In the genomic region with DNA sequence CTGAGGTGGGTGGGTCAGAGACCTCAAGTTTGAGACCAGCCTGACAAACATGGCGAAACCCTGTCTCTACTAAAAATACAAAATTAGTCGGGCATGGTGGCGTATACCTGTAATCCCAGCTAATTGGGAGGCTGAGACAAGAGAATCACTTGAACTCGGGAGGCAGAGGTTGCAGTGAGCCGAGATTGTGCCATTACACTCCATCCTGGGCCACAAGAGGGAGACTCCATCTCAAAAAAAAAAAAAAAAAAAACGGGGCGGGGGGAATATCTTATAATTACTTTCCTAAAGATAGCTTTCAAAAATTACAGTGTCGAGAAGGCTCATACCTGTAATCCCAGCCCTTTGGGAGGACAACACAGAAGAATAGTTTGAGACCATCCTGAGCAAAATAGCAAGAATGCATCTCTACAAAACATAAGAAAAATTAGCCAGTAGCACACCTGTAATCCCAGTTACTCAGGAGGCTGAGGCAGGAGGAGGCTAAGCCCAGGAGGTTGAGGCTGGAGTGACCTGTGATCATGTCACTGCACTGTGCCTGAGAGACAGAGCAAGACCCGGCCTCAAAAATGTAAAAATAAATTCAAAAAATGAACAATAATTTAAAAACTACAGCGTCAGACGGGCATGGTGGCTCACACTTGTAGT, we compare ENCODE assay signal across 1 cellular context.
TF ChIP-seq lines count a peak whose summit lies in the region.

No MANE protein-coding gene starts in this region.

TF ChIP-seq in WTC11, 78 proteins besides CTCF, POLR2A, EP300 and RAD21 (continued from another document):
- TF ChIP-seq, protein P1, sequence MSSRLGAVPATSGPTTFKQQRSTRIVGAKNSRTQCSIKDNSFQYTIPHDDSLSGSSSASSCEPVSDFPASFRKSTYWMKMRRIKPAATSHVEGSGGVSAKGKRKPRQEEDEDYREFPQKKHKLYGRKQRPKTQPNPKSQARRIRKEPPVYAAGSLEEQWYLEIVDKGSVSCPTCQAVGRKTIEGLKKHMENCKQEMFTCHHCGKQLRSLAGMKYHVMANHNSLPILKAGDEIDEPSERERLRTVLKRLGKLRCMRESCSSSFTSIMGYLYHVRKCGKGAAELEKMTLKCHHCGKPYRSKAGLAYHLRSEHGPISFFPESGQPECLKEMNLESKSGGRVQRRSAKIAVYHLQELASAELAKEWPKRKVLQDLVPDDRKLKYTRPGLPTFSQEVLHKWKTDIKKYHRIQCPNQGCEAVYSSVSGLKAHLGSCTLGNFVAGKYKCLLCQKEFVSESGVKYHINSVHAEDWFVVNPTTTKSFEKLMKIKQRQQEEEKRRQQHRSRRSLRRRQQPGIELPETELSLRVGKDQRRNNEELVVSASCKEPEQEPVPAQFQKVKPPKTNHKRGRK (CRISPR knock-in tag; IDR thresholded peaks at IDR 0.05; ENCODE audit: borderline replicate concordance) = no peak
- TF ChIP-seq, protein P2, sequence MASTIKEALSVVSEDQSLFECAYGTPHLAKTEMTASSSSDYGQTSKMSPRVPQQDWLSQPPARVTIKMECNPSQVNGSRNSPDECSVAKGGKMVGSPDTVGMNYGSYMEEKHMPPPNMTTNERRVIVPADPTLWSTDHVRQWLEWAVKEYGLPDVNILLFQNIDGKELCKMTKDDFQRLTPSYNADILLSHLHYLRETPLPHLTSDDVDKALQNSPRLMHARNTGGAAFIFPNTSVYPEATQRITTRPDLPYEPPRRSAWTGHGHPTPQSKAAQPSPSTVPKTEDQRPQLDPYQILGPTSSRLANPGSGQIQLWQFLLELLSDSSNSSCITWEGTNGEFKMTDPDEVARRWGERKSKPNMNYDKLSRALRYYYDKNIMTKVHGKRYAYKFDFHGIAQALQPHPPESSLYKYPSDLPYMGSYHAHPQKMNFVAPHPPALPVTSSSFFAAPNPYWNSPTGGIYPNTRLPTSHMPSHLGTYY (CRISPR knock-in tag; IDR thresholded peaks at IDR 0.05) = no peak
- TF ChIP-seq ZNF232 (CRISPR knock-in tag; IDR thresholded peaks at IDR 0.05) (no peak), FOXP1 (CRISPR knock-in tag; IDR thresholded peaks at IDR 0.05; ENCODE audit: borderline replicate concordance) (no peak), SOX15 (CRISPR knock-in tag; IDR thresholded peaks at IDR 0.05) (no peak)
- TF ChIP-seq, protein P3, sequence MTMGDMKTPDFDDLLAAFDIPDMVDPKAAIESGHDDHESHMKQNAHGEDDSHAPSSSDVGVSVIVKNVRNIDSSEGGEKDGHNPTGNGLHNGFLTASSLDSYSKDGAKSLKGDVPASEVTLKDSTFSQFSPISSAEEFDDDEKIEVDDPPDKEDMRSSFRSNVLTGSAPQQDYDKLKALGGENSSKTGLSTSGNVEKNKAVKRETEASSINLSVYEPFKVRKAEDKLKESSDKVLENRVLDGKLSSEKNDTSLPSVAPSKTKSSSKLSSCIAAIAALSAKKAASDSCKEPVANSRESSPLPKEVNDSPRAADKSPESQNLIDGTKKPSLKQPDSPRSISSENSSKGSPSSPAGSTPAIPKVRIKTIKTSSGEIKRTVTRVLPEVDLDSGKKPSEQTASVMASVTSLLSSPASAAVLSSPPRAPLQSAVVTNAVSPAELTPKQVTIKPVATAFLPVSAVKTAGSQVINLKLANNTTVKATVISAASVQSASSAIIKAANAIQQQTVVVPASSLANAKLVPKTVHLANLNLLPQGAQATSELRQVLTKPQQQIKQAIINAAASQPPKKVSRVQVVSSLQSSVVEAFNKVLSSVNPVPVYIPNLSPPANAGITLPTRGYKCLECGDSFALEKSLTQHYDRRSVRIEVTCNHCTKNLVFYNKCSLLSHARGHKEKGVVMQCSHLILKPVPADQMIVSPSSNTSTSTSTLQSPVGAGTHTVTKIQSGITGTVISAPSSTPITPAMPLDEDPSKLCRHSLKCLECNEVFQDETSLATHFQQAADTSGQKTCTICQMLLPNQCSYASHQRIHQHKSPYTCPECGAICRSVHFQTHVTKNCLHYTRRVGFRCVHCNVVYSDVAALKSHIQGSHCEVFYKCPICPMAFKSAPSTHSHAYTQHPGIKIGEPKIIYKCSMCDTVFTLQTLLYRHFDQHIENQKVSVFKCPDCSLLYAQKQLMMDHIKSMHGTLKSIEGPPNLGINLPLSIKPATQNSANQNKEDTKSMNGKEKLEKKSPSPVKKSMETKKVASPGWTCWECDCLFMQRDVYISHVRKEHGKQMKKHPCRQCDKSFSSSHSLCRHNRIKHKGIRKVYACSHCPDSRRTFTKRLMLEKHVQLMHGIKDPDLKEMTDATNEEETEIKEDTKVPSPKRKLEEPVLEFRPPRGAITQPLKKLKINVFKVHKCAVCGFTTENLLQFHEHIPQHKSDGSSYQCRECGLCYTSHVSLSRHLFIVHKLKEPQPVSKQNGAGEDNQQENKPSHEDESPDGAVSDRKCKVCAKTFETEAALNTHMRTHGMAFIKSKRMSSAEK (CRISPR knock-in tag; IDR thresholded peaks at IDR 0.05; ENCODE audit: borderline replicate concordance) = no peak
- TF ChIP-seq, protein P4, sequence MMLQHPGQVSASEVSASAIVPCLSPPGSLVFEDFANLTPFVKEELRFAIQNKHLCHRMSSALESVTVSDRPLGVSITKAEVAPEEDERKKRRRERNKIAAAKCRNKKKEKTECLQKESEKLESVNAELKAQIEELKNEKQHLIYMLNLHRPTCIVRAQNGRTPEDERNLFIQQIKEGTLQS (CRISPR knock-in tag; conservative IDR thresholded peaks at IDR 0.05) = no peak
